Comparison of ENCODE assay signal across 8 cellular contexts in the genomic region with DNA sequence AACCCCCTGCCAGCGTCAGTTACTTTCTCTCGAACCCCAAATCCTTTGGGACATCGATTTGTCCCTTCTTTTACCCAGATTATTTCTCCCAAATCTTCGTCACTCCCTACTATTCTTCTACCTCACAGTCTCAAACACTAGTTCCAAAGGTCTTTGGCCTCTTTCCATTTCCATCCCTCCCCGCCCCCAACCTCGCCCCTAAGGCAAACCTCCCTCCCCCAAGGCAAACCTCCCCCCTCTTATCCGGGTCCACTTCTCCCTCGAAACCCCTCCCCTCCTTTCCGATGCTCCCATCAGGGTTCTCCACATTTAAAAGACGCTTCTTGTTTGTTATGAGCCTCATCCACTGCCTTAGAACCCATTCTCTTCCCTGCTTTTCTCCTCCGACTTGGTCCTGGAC. TPM values are rescaled to one million over a fixed set of nuclear protein-coding genes. Genes with fewer than 3 reads are reported as not detected.
DNase-seq lines count a peak whose midpoint lies in the region; ATAC-seq and TF ChIP-seq lines count a peak whose summit lies in the region.

No MANE protein-coding gene starts in this region.

- no CpG with 5 or more reads among the region's 11 CpGs for WGBS in iPS DF 6.9 (ENCODE audit: insufficient coverage, insufficient read length)
- WGBS in spleen, 5 donors: 0 to 2% (median 1%) methylated on average over 11 of the region's 11 CpGs

- TF ChIP-seq POLR2A in spleen (IDR thresholded peaks at IDR 0.05): no peak

- H3K4me1 Mint-ChIP-seq in activated T-helper 2 cell treated with anti-CD3 and anti-CD28 coated beads, Interferon-gamma antibody, Interleukin-2, Interleukin-4, amounts not matched to agents 10 μg/mL and 5 μg/mL and 100 μg/mL, durations not matched to agents 14 hours and 24 hours and 36 hours (ENCODE audit: low read depth): peaks cover 41% of the 10 kb centered on the region

- H3K4me3 Mint-ChIP-seq in activated T-helper 2 cell treated with anti-CD3 and anti-CD28 coated beads, Interferon-gamma antibody, Interleukin-2, Interleukin-4, amounts not matched to agents 10 μg/mL and 5 μg/mL and 100 μg/mL, durations not matched to agents 14 hours and 24 hours and 36 hours (ENCODE audit: low read depth): peak overlapping the region; percentile 95

- H3K27ac ChIP-seq in HL-60 (replicated peaks) (peak overlapping the region; percentile 84), iPS DF 6.9 (ENCODE audit: low read length) (no peak overlapping the region), spleen (peak overlapping the region; percentile 81 to 94 (median 87))

- ATAC-seq in GM21367 (IDR thresholded peaks at IDR 0.05; ENCODE audit: unreplicated experiment) (no peak), HG03469 (IDR thresholded peaks at IDR 0.05; ENCODE audit: unreplicated experiment) (no peak)

- H3K4me1 ChIP-seq in iPS DF 6.9 (ENCODE audit: control insufficient read depth, insufficient read depth, low read length) (no peaks in the 10 kb centered on the region), spleen (peaks cover 27 to 87% (median 49%) of the 10 kb centered on the region in 6 donors)

- no peaks in the 10 kb centered on the region for H3K9me3 ChIP-seq in iPS DF 6.9 (ENCODE audit: control insufficient read depth, insufficient read depth, low read length)
- no peaks in the 10 kb centered on the region for H3K9me3 ChIP-seq in spleen

- H3K36me3 Mint-ChIP-seq in activated T-helper 2 cell treated with anti-CD3 and anti-CD28 coated beads, Interferon-gamma antibody, Interleukin-2, Interleukin-4, amounts not matched to agents 10 μg/mL and 5 μg/mL and 100 μg/mL, durations not matched to agents 14 hours and 24 hours and 36 hours (ENCODE audit: low read depth): peaks cover 55% of the 10 kb centered on the region

- H3K27ac Mint-ChIP-seq in activated T-helper 2 cell treated with anti-CD3 and anti-CD28 coated beads, Interferon-gamma antibody, Interleukin-2, Interleukin-4, amounts not matched to agents 10 μg/mL and 5 μg/mL and 100 μg/mL, durations not matched to agents 14 hours and 24 hours and 36 hours: peak overlapping the region; percentile 89

- DNase-seq in HL-60 (ENCODE audit: low read depth in 1 of 2, low spot score in 1 of 2): no peak
- DNase-seq in activated T-helper 2 cell treated with anti-CD3 and anti-CD28 coated beads, Interferon-gamma antibody, Interleukin-2, Interleukin-4, amounts not matched to agents 10 μg/mL and 5 μg/mL and 100 μg/mL, durations not matched to agents 14 hours and 24 hours and 36 hours (ENCODE audit: low spot score): no peak
- DNase-seq in iPS DF 6.9 (ENCODE audit: low read depth, low spot score): no peak
- DNase-seq in spleen: no peak
- no peak for DNase-seq in nucleus accumbens (lab: John Stamatoyannopoulos, UW)
- DNase-seq in retina: no peak

- H3K27me3 ChIP-seq in HL-60 (ENCODE audit: insufficient read depth, poor library complexity, severe bottlenecking) (no peaks in the 10 kb centered on the region), iPS DF 6.9 (ENCODE audit: control insufficient read depth, insufficient read depth, low read length) (no peaks in the 10 kb centered on the region), spleen (replicated peaks in 1 of 7) (no peaks in the 10 kb centered on the region)

- peaks cover 5% of the 10 kb centered on the region for H3K9me3 Mint-ChIP-seq in activated T-helper 2 cell treated with anti-CD3 and anti-CD28 coated beads, Interferon-gamma antibody, Interleukin-2, Interleukin-4, amounts not matched to agents 10 μg/mL and 5 μg/mL and 100 μg/mL, durations not matched to agents 14 hours and 24 hours and 36 hours

- intact Hi-C loops in activated T-helper 2 cell treated with anti-CD3 and anti-CD28 coated beads, Interferon-gamma antibody, Interleukin-2, Interleukin-4, amounts not matched to agents 10 μg/mL and 5 μg/mL and 100 μg/mL, durations not matched to agents 14 hours and 24 hours and 36 hours (cut with micrococcal nuclease): loop anchor here (1.0 to 10.0 kb wide), 4 partner anchors 74 to 387 kb away; no protein-coding TSS in a partner anchor
- intact Hi-C loops in spleen (cut with DNase I; ENCODE audit: low total_unique reads): no loop called here

- no peaks in the 10 kb centered on the region for H3K27me3 Mint-ChIP-seq in activated T-helper 2 cell treated with anti-CD3 and anti-CD28 coated beads, Interferon-gamma antibody, Interleukin-2, Interleukin-4, amounts not matched to agents 10 μg/mL and 5 μg/mL and 100 μg/mL, durations not matched to agents 14 hours and 24 hours and 36 hours (ENCODE audit: low read depth)

- peak overlapping the region; percentile 86 for H3K4me3 ChIP-seq in HL-60 (replicated peaks; ENCODE audit: insufficient read depth, low read length)
- H3K4me3 ChIP-seq in iPS DF 6.9 (ENCODE audit: low read length): peak overlapping the region; percentile 74
- peak overlapping the region; percentile 88 to 97 (median 94) for H3K4me3 ChIP-seq in spleen

- H3K36me3 ChIP-seq in iPS DF 6.9 (ENCODE audit: control insufficient read depth, insufficient read depth, low read length) (peaks cover 3% of the 10 kb centered on the region; the same call in 1 of the 2 replicates), spleen (peaks cover 0 to 53% (median 27%) of the 10 kb centered on the region in 6 donors)

- no peak for TF ChIP-seq CTCF in HL-60 (IDR thresholded peaks at IDR 0.05; ENCODE audit: insufficient read depth, low read length)
- no peak for TF ChIP-seq CTCF in spleen (IDR thresholded peaks at IDR 0.05 in 8 of 11, conservative IDR thresholded peaks at IDR 0.05 in 3 of 11)

RNA-seq across cellular contexts. Expression of a gene that starts 0.6 kb away (rescaled TPM):
- 23.9 and 25.9 TPM in 2 replicates for total RNA-seq in activated T-helper 2 cell treated with anti-CD3 and anti-CD28 coated beads, Interferon-gamma antibody, Interleukin-2, Interleukin-4, amounts not matched to agents 10 μg/mL and 5 μg/mL and 100 μg/mL, durations not matched to agents 14 hours and 24 hours and 36 hours
- total RNA-seq in spleen: 10 to 100 TPM; 21.7 to 40.8 (median 28.4) TPM
- 1 to 10 TPM; 3.0 to 7.0 (median 4.0) TPM for polyA plus RNA-seq in spleen

RNA-seq across cellular contexts. Expression of a gene that starts 0.6 kb away (rescaled TPM):
- 16.1 and 16.5 TPM in 2 replicates for total RNA-seq in activated T-helper 2 cell treated with anti-CD3 and anti-CD28 coated beads, Interferon-gamma antibody, Interleukin-2, Interleukin-4, amounts not matched to agents 10 μg/mL and 5 μg/mL and 100 μg/mL, durations not matched to agents 14 hours and 24 hours and 36 hours
- total RNA-seq in spleen: 10 to 100 TPM; 13.4 to 18.8 (median 15.9) TPM
- polyA plus RNA-seq in spleen: 10 to 100 TPM in 2 of 3 donors, 1 to 10 TPM in 1; 6.4 to 11.4 (median 10.2) TPM
